In the genomic region with DNA sequence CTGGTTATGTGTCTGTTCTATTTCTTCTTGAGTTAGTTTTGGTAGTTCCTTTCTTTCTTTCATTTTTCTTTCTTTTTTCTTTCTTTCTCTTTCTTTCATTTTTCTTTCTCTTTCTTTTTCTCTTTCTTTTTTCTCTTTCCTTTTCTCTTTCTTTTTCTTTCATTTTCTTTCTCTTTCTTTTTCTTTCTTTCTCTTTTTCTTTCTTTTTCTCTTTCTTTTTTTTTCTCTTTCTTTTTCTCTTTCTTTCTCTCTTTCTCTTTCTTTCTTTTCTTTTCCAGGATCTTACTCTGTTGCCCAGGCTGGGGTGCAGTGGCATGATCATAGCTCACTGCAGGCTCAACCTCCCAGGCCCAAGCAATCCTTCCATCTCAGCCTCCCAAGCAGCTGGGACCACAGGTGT, we compare ENCODE assay signal across 19 cellular contexts. TPM values are rescaled to one million over a fixed set of nuclear protein-coding genes. Genes with fewer than 3 reads are reported as not detected.
DNase-seq lines count a peak whose midpoint lies in the region; ATAC-seq, FAIRE-seq and TF ChIP-seq lines count a peak whose summit lies in the region.
"Had no signal": no experiment of that assay in that cellular context is flagged by ENCODE, and none has a peak within 500 bp of the region (broad histone marks: within the 10 kb centered on the region; RNA-seq: fewer than 3 reads in every experiment).

No MANE protein-coding gene starts in this region.

- no peaks in the 10 kb centered on the region for H3K79me2 ChIP-seq in GM23338 (replicated peaks; ENCODE audit: insufficient read depth)

- H3K4me3 Mint-ChIP-seq in activated naive CD4-positive, alpha-beta T cell treated with anti-CD3 and anti-CD28 coated beads, Interleukin-2, amount 10 ng/mL, durations not matched to agents 7 days and 5 days, result no peak overlapping the region
- no peak overlapping the region for H3K4me3 Mint-ChIP-seq in CD4-positive, alpha-beta T cell
- H3K4me3 Mint-ChIP-seq in activated T-helper 1 cell treated with anti-CD3 and anti-CD28 coated beads, Interleukin-12 subunit alpha, Interleukin-12 subunit beta, Interleukin-2, Interleukin-4 antibody, amounts not matched to agents 30 ng/mL and 10 ng/mL and 1 ng/mL, durations not matched to agents 14 hours and 24 hours and 36 hours, result no peak overlapping the region
- H3K4me3 Mint-ChIP-seq in natural killer cell, result no peak overlapping the region
- no peak overlapping the region for H3K4me3 Mint-ChIP-seq in GM23338
- H3K4me3 Mint-ChIP-seq: CD4-positive, CD25-positive, alpha-beta regulatory T cell; IgD-negative memory B cell had no signal

- peaks cover 21% of the 10 kb centered on the region for H3K27me3 Mint-ChIP-seq in activated naive CD4-positive, alpha-beta T cell treated with anti-CD3 and anti-CD28 coated beads, Interleukin-2, amount 10 ng/mL, durations not matched to agents 7 days and 5 days
- H3K27me3 Mint-ChIP-seq in CD4-positive, alpha-beta T cell, result no peaks in the 10 kb centered on the region
- peaks cover 4% of the 10 kb centered on the region for H3K27me3 Mint-ChIP-seq in activated T-helper 1 cell treated with anti-CD3 and anti-CD28 coated beads, Interleukin-12 subunit alpha, Interleukin-12 subunit beta, Interleukin-2, Interleukin-4 antibody, amounts not matched to agents 30 ng/mL and 10 ng/mL and 1 ng/mL, durations not matched to agents 14 hours and 24 hours and 36 hours (ENCODE audit: insufficient read depth)
- H3K27me3 Mint-ChIP-seq in natural killer cell (ENCODE audit: low read depth in 2 of 2) (peaks cover 4 to 5% of the 10 kb centered on the region in 2 donors), GM23338 (ENCODE audit: insufficient read depth, low read depth, poor library complexity) (peaks cover 3% of the 10 kb centered on the region)

- H3K27ac Mint-ChIP-seq in activated naive CD4-positive, alpha-beta T cell treated with anti-CD3 and anti-CD28 coated beads, Interleukin-2, amount 10 ng/mL, durations not matched to agents 7 days and 5 days, result peak overlapping the region; percentile 38
- H3K27ac Mint-ChIP-seq in CD4-positive, alpha-beta T cell, result no peak overlapping the region
- peak overlapping the region; percentile 68 for H3K27ac Mint-ChIP-seq in activated T-helper 1 cell treated with anti-CD3 and anti-CD28 coated beads, Interleukin-12 subunit alpha, Interleukin-12 subunit beta, Interleukin-2, Interleukin-4 antibody, amounts not matched to agents 30 ng/mL and 10 ng/mL and 1 ng/mL, durations not matched to agents 14 hours and 24 hours and 36 hours
- H3K27ac Mint-ChIP-seq in natural killer cell (no peak overlapping the region), GM23338 (no peak overlapping the region)
- H3K27ac Mint-ChIP-seq: IgD-negative memory B cell had no signal

- H3K36me3 Mint-ChIP-seq in activated naive CD4-positive, alpha-beta T cell treated with anti-CD3 and anti-CD28 coated beads, Interleukin-2, amount 10 ng/mL, durations not matched to agents 7 days and 5 days, result no peaks in the 10 kb centered on the region
- H3K36me3 Mint-ChIP-seq in CD4-positive, alpha-beta T cell (ENCODE audit: low read depth), result no peaks in the 10 kb centered on the region
- peaks cover 2% of the 10 kb centered on the region for H3K36me3 Mint-ChIP-seq in activated T-helper 1 cell treated with anti-CD3 and anti-CD28 coated beads, Interleukin-12 subunit alpha, Interleukin-12 subunit beta, Interleukin-2, Interleukin-4 antibody, amounts not matched to agents 30 ng/mL and 10 ng/mL and 1 ng/mL, durations not matched to agents 14 hours and 24 hours and 36 hours (ENCODE audit: low read depth)
- H3K36me3 Mint-ChIP-seq in natural killer cell (no peaks in the 10 kb centered on the region), GM23338 (ENCODE audit: low read depth) (no peaks in the 10 kb centered on the region; the same call in 2 of the 3 replicates)
- H3K36me3 Mint-ChIP-seq: CD4-positive, CD25-positive, alpha-beta regulatory T cell; IgD-negative memory B cell had no signal

- no peak for FAIRE-seq in D721Med (lab: Jason Lieb, UNC)
- FAIRE-seq: H54 had no signal

- CTCF ChIA-PET in activated naive CD4-positive, alpha-beta T cell treated with anti-CD3 and anti-CD28 coated beads, Interleukin-2, amount 10 ng/mL, durations not matched to agents 7 days and 5 days (lab: Charles Lee), result no interaction called here
- CTCF ChIA-PET in CD4-positive, alpha-beta T cell (lab: Charles Lee), result interaction anchor here (0.6 kb wide), 1 partner anchor 162 kb away, joined by 3 read pairs; no protein-coding TSS in a partner anchor

- no peaks in the 10 kb centered on the region for H3K4me1 ChIP-seq in GM23338 (ENCODE audit: insufficient read depth)

- H3K4me3 ChIP-seq in GM23338, result no peak overlapping the region
- H3K4me3 ChIP-seq: BLaER1 had no signal

- DNase-seq in activated naive CD4-positive, alpha-beta T cell treated with anti-CD3 and anti-CD28 coated beads, Interleukin-2, amount 10 ng/mL, durations not matched to agents 7 days and 5 days, result no peak
- no peak for DNase-seq in activated naive CD4-positive, alpha-beta T cell treated with anti-CD3 and anti-CD28 coated beads, Interleukin-2, amount 50 U/mL, for 16 hours
- DNase-seq in CD4-positive, alpha-beta T cell, result no peak
- DNase-seq in activated T-helper 1 cell treated with anti-CD3 and anti-CD28 coated beads, Interleukin-12 subunit alpha, Interleukin-12 subunit beta, Interleukin-2, Interleukin-4 antibody, amounts not matched to agents 30 ng/mL and 10 ng/mL and 1 ng/mL, durations not matched to agents 14 hours and 24 hours and 36 hours (ENCODE audit: low spot score), result no peak
- DNase-seq in natural killer cell (no peak), NCI-H2171 treated with DMSO at 0.1 percent for 48 hours (lab: John Stamatoyannopoulos, UW) (no peak), D721Med (ENCODE audit: insufficient read length, low spot score) (no peak), GM23338 (ENCODE audit: low spot score) (no peak)
- DNase-seq: CD4-positive, CD25-positive, alpha-beta regulatory T cell; DMS153; DND-41; GDM1 had no signal

- no peaks in the 10 kb centered on the region for H3K9me2 ChIP-seq in GM23338 (ENCODE audit: insufficient read depth)

- no peaks in the 10 kb centered on the region for H3K9me3 ChIP-seq in CD4-positive, alpha-beta T cell (ENCODE audit: control insufficient read depth, low read length)

- no peak for ATAC-seq in CD4-positive, alpha-beta T cell (ENCODE audit: poor library complexity)
- ATAC-seq in natural killer cell, result no peak
- no peak for ATAC-seq in GM23338
- ATAC-seq: HCT116 had no signal

- peak; percentile 33 for TF ChIP-seq CTCF in CD4-positive, alpha-beta T cell (IDR thresholded peaks at IDR 0.05)
- TF ChIP-seq CTCF in natural killer cell (IDR thresholded peaks at IDR 0.05) (peak; percentile 17), D721Med (IDR thresholded peaks at IDR 0.05; ENCODE audit: insufficient read depth, missing control alignments) (no peak), GM23338 (conservative IDR thresholded peaks at IDR 0.05; ENCODE audit: low read depth in 2 of 2) (no peak)

- no peak overlapping the region for H3K27ac ChIP-seq in CD4-positive, alpha-beta T cell (ENCODE audit: low read depth, low read length)
- no peak overlapping the region for H3K27ac ChIP-seq in GM23338 (ENCODE audit: low read depth)
- H3K27ac ChIP-seq: BLaER1, KMS-11 had no signal

- H3F3A ChIP-seq in GM23338 (replicated peaks; ENCODE audit: low read depth), result no peaks in the 10 kb centered on the region

- no peaks in the 10 kb centered on the region for H3K36me3 ChIP-seq in GM23338 (ENCODE audit: insufficient read depth)
- H3K36me3 ChIP-seq: BLaER1 had no signal

- POLR2A ChIA-PET in CD4-positive, alpha-beta T cell (lab: Charles Lee), result no interaction called here

- no peak overlapping the region for H3K4me2 ChIP-seq in GM23338
- H3K4me2 ChIP-seq: BLaER1, KMS-11 had no signal

- H4K20me1 ChIP-seq in GM23338 (replicated peaks; ENCODE audit: insufficient read depth), result no peaks in the 10 kb centered on the region
- H4K20me1 ChIP-seq: BLaER1 had no signal

- H3K4me1 Mint-ChIP-seq in activated naive CD4-positive, alpha-beta T cell treated with anti-CD3 and anti-CD28 coated beads, Interleukin-2, amount 10 ng/mL, durations not matched to agents 7 days and 5 days, result peaks cover 3% of the 10 kb centered on the region
- no peaks in the 10 kb centered on the region for H3K4me1 Mint-ChIP-seq in CD4-positive, alpha-beta T cell (ENCODE audit: low read depth)
- peaks cover 8% of the 10 kb centered on the region for H3K4me1 Mint-ChIP-seq in activated T-helper 1 cell treated with anti-CD3 and anti-CD28 coated beads, Interleukin-12 subunit alpha, Interleukin-12 subunit beta, Interleukin-2, Interleukin-4 antibody, amounts not matched to agents 30 ng/mL and 10 ng/mL and 1 ng/mL, durations not matched to agents 14 hours and 24 hours and 36 hours (ENCODE audit: low read depth)
- H3K4me1 Mint-ChIP-seq in natural killer cell (no peaks in the 10 kb centered on the region), GM23338 (no peaks in the 10 kb centered on the region)
- H3K4me1 Mint-ChIP-seq: IgD-negative memory B cell had no signal

- no peaks in the 10 kb centered on the region for H3K27me3 ChIP-seq in CD4-positive, alpha-beta T cell (ENCODE audit: control insufficient read depth, insufficient read depth, low read length)
- no peaks in the 10 kb centered on the region for H3K27me3 ChIP-seq in GM23338 (ENCODE audit: insufficient read depth)
- H3K27me3 ChIP-seq: BLaER1 had no signal

- intact Hi-C loops in CD4-positive, alpha-beta T cell (cut with DNase I, micrococcal nuclease), result no loop called here
- intact Hi-C loops in activated T-helper 1 cell treated with anti-CD3 and anti-CD28 coated beads, Interleukin-12 subunit alpha, Interleukin-12 subunit beta, Interleukin-2, Interleukin-4 antibody, amounts not matched to agents 30 ng/mL and 10 ng/mL and 1 ng/mL, durations not matched to agents 14 hours and 24 hours and 36 hours (cut with micrococcal nuclease), result no loop called here
- intact Hi-C loops in natural killer cell (cut with micrococcal nuclease), result no loop called here

- H2AFZ ChIP-seq in GM23338, result no peak overlapping the region

- H3K9me3 Mint-ChIP-seq in activated naive CD4-positive, alpha-beta T cell treated with anti-CD3 and anti-CD28 coated beads, Interleukin-2, amount 10 ng/mL, durations not matched to agents 7 days and 5 days, result no peaks in the 10 kb centered on the region
- H3K9me3 Mint-ChIP-seq in CD4-positive, alpha-beta T cell, result no peaks in the 10 kb centered on the region
- peaks cover 5% of the 10 kb centered on the region for H3K9me3 Mint-ChIP-seq in activated T-helper 1 cell treated with anti-CD3 and anti-CD28 coated beads, Interleukin-12 subunit alpha, Interleukin-12 subunit beta, Interleukin-2, Interleukin-4 antibody, amounts not matched to agents 30 ng/mL and 10 ng/mL and 1 ng/mL, durations not matched to agents 14 hours and 24 hours and 36 hours
- H3K9me3 Mint-ChIP-seq in natural killer cell, result no peaks in the 10 kb centered on the region
- H3K9me3 Mint-ChIP-seq in GM23338, result peaks cover 2% of the 10 kb centered on the region; the same call in 1 of the 3 replicates
- H3K9me3 Mint-ChIP-seq: CD4-positive, CD25-positive, alpha-beta regulatory T cell had no signal

RNA-seq across cellular contexts. Expression of a gene that starts 20.4 kb away (rescaled TPM):
- total RNA-seq in CD4-positive, alpha-beta T cell, result 100 to 1,000 TPM; 199 to 208 TPM
- total RNA-seq in activated T-helper 1 cell treated with anti-CD3 and anti-CD28 coated beads, Interleukin-12 subunit alpha, Interleukin-12 subunit beta, Interleukin-2, Interleukin-4 antibody, amounts not matched to agents 30 ng/mL and 10 ng/mL and 1 ng/mL, durations not matched to agents 14 hours and 24 hours and 36 hours, result 59.9 and 63.9 TPM in 2 replicates
- 10 to 100 TPM; 45.2 to 74.3 (median 61.9) TPM for total RNA-seq in natural killer cell
- total RNA-seq in GM23338 (2014; rRNA removed; shearing (Covaris generic)), result 24.2 and 25.7 TPM in 2 replicates
- polyA plus RNA-seq in GM23338 (2016; fragmentation: Nextera tagmentation; extraction: Ambion mirVana), result 21.4 and 23.1 TPM in 2 replicates

RNA-seq across cellular contexts. Expression of a gene that starts 44.8 kb away (rescaled TPM):
- total RNA-seq in CD4-positive, alpha-beta T cell, result not detected
- not detected in 2 replicates for total RNA-seq in activated T-helper 1 cell treated with anti-CD3 and anti-CD28 coated beads, Interleukin-12 subunit alpha, Interleukin-12 subunit beta, Interleukin-2, Interleukin-4 antibody, amounts not matched to agents 30 ng/mL and 10 ng/mL and 1 ng/mL, durations not matched to agents 14 hours and 24 hours and 36 hours
- not detected for total RNA-seq in natural killer cell
- total RNA-seq in GM23338 (2014; rRNA removed; shearing (Covaris generic)), result not detected in 2 replicates
- polyA plus RNA-seq in GM23338 (2016; fragmentation: Nextera tagmentation; extraction: Ambion mirVana), result not detected in 2 replicates
- total RNA-seq: A673; CD4-positive, CD25-positive, alpha-beta regulatory T cell; HT1080 had no signal
- polyA plus RNA-seq: CD4-positive, CD25-positive, alpha-beta regulatory T cell; IgD-negative memory B cell had no signal

RNA-seq across cellular contexts. Expression of a gene that starts 56.5 kb away (rescaled TPM):
- total RNA-seq in CD4-positive, alpha-beta T cell, result 10 to 100 TPM; 44.2 to 54.8 TPM
- 84.4 and 91.2 TPM in 2 replicates for total RNA-seq in activated T-helper 1 cell treated with anti-CD3 and anti-CD28 coated beads, Interleukin-12 subunit alpha, Interleukin-12 subunit beta, Interleukin-2, Interleukin-4 antibody, amounts not matched to agents 30 ng/mL and 10 ng/mL and 1 ng/mL, durations not matched to agents 14 hours and 24 hours and 36 hours
- total RNA-seq in natural killer cell, result 10 to 100 TPM; 56.0 to 60.5 (median 58.3) TPM
- 126 and 164 TPM in 2 replicates for total RNA-seq in GM23338 (2014; rRNA removed; shearing (Covaris generic))
- polyA plus RNA-seq in GM23338 (2016; fragmentation: Nextera tagmentation; extraction: Ambion mirVana), result 126 and 137 TPM in 2 replicates

Comparison
In these comparisons a context has a peak if more than half of its experiments do, and no peak if none do; other contexts are left out.
1. H3K27ac Mint-ChIP-seq: peak in activated naive CD4-positive, alpha-beta T cell treated with anti-CD3 and anti-CD28 coated beads, Interleukin-2, amount 10 ng/mL, durations not matched to agents 7 days and 5 days (single experiment) and activated T-helper 1 cell treated with anti-CD3 and anti-CD28 coated beads, Interleukin-12 subunit alpha, Interleukin-12 subunit beta, Interleukin-2, Interleukin-4 antibody, amounts not matched to agents 30 ng/mL and 10 ng/mL and 1 ng/mL, durations not matched to agents 14 hours and 24 hours and 36 hours (single experiment); none in CD4-positive, alpha-beta T cell (single experiment), natural killer cell (0 of 2) and GM23338 (single experiment).
2. CTCF ChIP-seq: peak in CD4-positive, alpha-beta T cell (single experiment) and natural killer cell (single experiment); none in D721Med (single experiment) and GM23338 (0 of 2).